1 cellular context compared by ENCODE assay signal in genomic region chr15:66661432-66662096, GRCh38.
A peak's percentile ranks its signal among the peaks of the same experiment; 100 is the strongest.
TF ChIP-seq lines count a peak whose summit lies in the region.

No MANE protein-coding gene starts in this region.

TF ChIP-seq in K562, 482 proteins besides CTCF, POLR2A, EP300 and RAD21 (continued from another document and continues in another):
- TF ChIP-seq, protein P1, sequence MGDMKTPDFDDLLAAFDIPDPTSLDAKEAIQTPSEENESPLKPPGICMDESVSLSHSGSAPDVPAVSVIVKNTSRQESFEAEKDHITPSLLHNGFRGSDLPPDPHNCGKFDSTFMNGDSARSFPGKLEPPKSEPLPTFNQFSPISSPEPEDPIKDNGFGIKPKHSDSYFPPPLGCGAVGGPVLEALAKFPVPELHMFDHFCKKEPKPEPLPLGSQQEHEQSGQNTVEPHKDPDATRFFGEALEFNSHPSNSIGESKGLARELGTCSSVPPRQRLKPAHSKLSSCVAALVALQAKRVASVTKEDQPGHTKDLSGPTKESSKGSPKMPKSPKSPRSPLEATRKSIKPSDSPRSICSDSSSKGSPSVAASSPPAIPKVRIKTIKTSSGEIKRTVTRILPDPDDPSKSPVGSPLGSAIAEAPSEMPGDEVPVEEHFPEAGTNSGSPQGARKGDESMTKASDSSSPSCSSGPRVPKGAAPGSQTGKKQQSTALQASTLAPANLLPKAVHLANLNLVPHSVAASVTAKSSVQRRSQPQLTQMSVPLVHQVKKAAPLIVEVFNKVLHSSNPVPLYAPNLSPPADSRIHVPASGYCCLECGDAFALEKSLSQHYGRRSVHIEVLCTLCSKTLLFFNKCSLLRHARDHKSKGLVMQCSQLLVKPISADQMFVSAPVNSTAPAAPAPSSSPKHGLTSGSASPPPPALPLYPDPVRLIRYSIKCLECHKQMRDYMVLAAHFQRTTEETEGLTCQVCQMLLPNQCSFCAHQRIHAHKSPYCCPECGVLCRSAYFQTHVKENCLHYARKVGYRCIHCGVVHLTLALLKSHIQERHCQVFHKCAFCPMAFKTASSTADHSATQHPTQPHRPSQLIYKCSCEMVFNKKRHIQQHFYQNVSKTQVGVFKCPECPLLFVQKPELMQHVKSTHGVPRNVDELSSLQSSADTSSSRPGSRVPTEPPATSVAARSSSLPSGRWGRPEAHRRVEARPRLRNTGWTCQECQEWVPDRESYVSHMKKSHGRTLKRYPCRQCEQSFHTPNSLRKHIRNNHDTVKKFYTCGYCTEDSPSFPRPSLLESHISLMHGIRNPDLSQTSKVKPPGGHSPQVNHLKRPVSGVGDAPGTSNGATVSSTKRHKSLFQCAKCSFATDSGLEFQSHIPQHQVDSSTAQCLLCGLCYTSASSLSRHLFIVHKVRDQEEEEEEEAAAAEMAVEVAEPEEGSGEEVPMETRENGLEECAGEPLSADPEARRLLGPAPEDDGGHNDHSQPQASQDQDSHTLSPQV (IDR thresholded peaks at IDR 0.05): peak; percentile 97
- TF ChIP-seq, protein P2, sequence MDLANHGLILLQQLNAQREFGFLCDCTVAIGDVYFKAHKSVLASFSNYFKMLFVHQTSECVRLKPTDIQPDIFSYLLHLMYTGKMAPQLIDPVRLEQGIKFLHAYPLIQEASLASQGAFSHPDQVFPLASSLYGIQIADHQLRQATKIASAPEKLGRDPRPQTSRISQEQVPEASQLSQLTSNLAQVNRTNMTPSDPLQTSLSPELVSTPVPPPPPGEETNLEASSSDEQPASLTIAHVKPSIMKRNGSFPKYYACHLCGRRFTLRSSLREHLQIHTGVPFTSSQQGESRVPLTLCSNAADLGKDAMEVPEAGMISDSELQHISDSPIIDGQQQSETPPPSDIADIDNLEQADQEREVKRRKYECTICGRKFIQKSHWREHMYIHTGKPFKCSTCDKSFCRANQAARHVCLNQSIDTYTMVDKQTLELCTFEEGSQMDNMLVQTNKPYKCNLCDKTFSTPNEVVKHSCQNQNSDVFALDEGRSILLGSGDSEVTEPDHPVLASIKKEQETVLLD (IDR thresholded peaks at IDR 0.05): peak; percentile 33; the same call in 1 of the 2 replicates
- peak; percentile 49 for TF ChIP-seq CHD4 (IDR thresholded peaks at IDR 0.05; ENCODE audit: insufficient read depth, insufficient replicate concordance, low read depth, low read length, poor library complexity, severe bottlenecking)
- TF ChIP-seq ARNT (IDR thresholded peaks at IDR 0.05): no peak
- TF ChIP-seq ZNF263 (CRISPR knock-in tag; IDR thresholded peaks at IDR 0.05; ENCODE audit: borderline replicate concordance): no peak
- 0 out of 2 replicates have a peak, but pooled peaks have one; percentile 63 for TF ChIP-seq NR4A1 (CRISPR knock-in tag; IDR thresholded peaks at IDR 0.05)
- TF ChIP-seq NR4A1 (tag; IDR thresholded peaks at IDR 0.05): 0 out of 2 replicates have a peak, but pooled peaks have one; percentile 41
- peak; percentile 86; the same call in 1 of the 2 replicates for TF ChIP-seq ZBTB7A (IDR thresholded peaks at IDR 0.05; ENCODE audit: borderline replicate concordance, control insufficient read depth, low read depth, low read length)
- no peak for TF ChIP-seq BRF1 (IDR thresholded peaks at IDR 0.05; ENCODE audit: borderline replicate concordance, extremely low read depth, insufficient read length)
- peak in 1 of 2 experiments; percentile 71; a peak in 2 of 4 replicates for TF ChIP-seq TBL1XR1 (IDR thresholded peaks at IDR 0.05; ENCODE audit: low read length in 2 of 2)
- peak; percentile 89 for TF ChIP-seq SOX6 (IDR thresholded peaks at IDR 0.05)
- TF ChIP-seq MEIS2 (IDR thresholded peaks at IDR 0.05; ENCODE audit: partially characterized antibody): no peak
- peak; percentile 83; the same call in 1 of the 2 replicates for TF ChIP-seq ZNF644 (tag; IDR thresholded peaks at IDR 0.05; ENCODE audit: low read depth)
- TF ChIP-seq PATZ1 (CRISPR knock-in tag; IDR thresholded peaks at IDR 0.05; ENCODE audit: borderline replicate concordance): peak; percentile 47; the same call in 1 of the 2 replicates
- TF ChIP-seq, protein P3, sequence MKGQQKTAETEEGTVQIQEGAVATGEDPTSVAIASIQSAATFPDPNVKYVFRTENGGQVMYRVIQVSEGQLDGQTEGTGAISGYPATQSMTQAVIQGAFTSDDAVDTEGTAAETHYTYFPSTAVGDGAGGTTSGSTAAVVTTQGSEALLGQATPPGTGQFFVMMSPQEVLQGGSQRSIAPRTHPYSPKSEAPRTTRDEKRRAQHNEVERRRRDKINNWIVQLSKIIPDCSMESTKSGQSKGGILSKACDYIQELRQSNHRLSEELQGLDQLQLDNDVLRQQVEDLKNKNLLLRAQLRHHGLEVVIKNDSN (CRISPR knock-in tag; IDR thresholded peaks at IDR 0.05): peak; percentile 54; the same call in 1 of the 2 replicates
- peak; percentile 66; the same call in 1 of the 2 replicates for TF ChIP-seq HEY1 (CRISPR knock-in tag; IDR thresholded peaks at IDR 0.05; ENCODE audit: borderline replicate concordance)
- TF ChIP-seq RCOR1 (IDR thresholded peaks at IDR 0.05; ENCODE audit: borderline replicate concordance in 1 of 2, low read depth in 2 of 2, low read length in 2 of 2): 0 out of 4 replicates have a peak, but pooled peaks of 1 of the 2 experiments have one; percentile 60
- no peak for TF ChIP-seq BRCA1 (IDR thresholded peaks at IDR 0.05)
- TF ChIP-seq BRCA1 (CRISPR knock-in tag; IDR thresholded peaks at IDR 0.05): no peak
- TF ChIP-seq RREB1 (CRISPR knock-in tag; IDR thresholded peaks at IDR 0.05): 0 out of 2 replicates have a peak, but pooled peaks have one; percentile 65
- no peak for TF ChIP-seq ZHX1 (conservative IDR thresholded peaks at IDR 0.05; ENCODE audit: low read length)
- TF ChIP-seq CBFA2T3 (IDR thresholded peaks at IDR 0.05): peak; percentile 66
- no peak for TF ChIP-seq ZNF609 (CRISPR knock-in tag; IDR thresholded peaks at IDR 0.05; ENCODE audit: borderline replicate concordance)
- TF ChIP-seq NCOA1 (IDR thresholded peaks at IDR 0.05; ENCODE audit: low read depth): no peak; the same call in 1 of the 2 replicates
- 0 out of 2 replicates have a peak, but pooled peaks have one; percentile 35 for TF ChIP-seq ZNF707 (CRISPR knock-in tag; conservative IDR thresholded peaks at IDR 0.05)
- TF ChIP-seq, protein P4, sequence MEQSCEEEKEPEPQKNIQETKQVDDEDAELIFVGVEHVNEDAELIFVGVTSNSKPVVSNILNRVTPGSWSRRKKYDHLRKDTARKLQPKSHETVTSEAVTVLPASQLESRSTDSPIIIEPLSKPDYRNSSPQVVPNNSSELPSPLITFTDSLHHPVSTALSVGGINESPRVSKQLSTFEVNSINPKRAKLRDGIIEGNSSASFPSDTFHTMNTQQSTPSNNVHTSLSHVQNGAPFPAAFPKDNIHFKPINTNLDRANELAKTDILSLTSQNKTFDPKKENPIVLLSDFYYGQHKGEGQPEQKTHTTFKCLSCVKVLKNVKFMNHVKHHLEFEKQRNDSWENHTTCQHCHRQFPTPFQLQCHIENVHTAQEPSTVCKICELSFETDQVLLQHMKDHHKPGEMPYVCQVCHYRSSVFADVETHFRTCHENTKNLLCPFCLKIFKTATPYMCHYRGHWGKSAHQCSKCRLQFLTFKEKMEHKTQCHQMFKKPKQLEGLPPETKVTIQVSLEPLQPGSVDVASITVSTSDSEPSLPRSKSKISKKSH (CRISPR knock-in tag; IDR thresholded peaks at IDR 0.05): no peak
- TF ChIP-seq SMAD4 (CRISPR knock-in tag; conservative IDR thresholded peaks at IDR 0.05): peak; percentile 87
- TF ChIP-seq KDM5B (IDR thresholded peaks at IDR 0.05; ENCODE audit: insufficient replicate concordance, low read depth, low read length): peak; percentile 59
